ENCODE assay signal across 25 cellular contexts in genomic region chr5:68582284-68582683, GRCh38.
"Had no signal": no experiment of that assay in that cellular context is flagged by ENCODE, and none has a peak within 500 bp of the region (broad histone marks: within the 10 kb centered on the region; RNA-seq: fewer than 3 reads in every experiment).

No MANE protein-coding gene starts in this region.

- ATAC-seq: effector memory CD8-positive, alpha-beta T cell; esophagus mucosa; foreskin keratinocyte; gastrocnemius medialis; gastroesophageal sphincter; heart left ventricle; heart right ventricle had no signal

- H3K27me3 ChIP-seq: colonic mucosa, dorsolateral prefrontal cortex, esophagus muscularis mucosa, esophagus squamous epithelium, foreskin keratinocyte, gastrocnemius medialis, gastroesophageal sphincter, heart left ventricle, heart right ventricle had no signal

- FAIRE-seq: endothelial cell of umbilical vein had no signal

- H3K27ac ChIP-seq: colonic mucosa, coronary artery, dorsolateral prefrontal cortex, epithelial cell of prostate, esophagus muscularis mucosa, esophagus squamous epithelium, foreskin keratinocyte, gastrocnemius medialis, gastroesophageal sphincter, heart left ventricle, heart right ventricle had no signal

- H3K9me3 ChIP-seq: colonic mucosa had no signal

- H3K4me1 ChIP-seq: colonic mucosa, esophagus muscularis mucosa, esophagus squamous epithelium, foreskin keratinocyte, gastrocnemius medialis, gastroesophageal sphincter, heart left ventricle, heart right ventricle had no signal

- H3K36me3 ChIP-seq: colonic mucosa, esophagus muscularis mucosa, esophagus squamous epithelium, gastrocnemius medialis, gastroesophageal sphincter, heart left ventricle, heart right ventricle had no signal

- H3K4me3 ChIP-seq: colonic mucosa, coronary artery, dorsolateral prefrontal cortex, esophagus muscularis mucosa, esophagus squamous epithelium, gastrocnemius medialis, gastroesophageal sphincter, heart left ventricle, heart right ventricle had no signal

- DNase-seq: colonic mucosa; cortex of kidney; dermis blood vessel endothelial cell; dorsolateral prefrontal cortex; effector CD4-positive, alpha-beta T cell; effector CD8-positive, alpha-beta T cell; effector memory CD4-positive, alpha-beta T cell; effector memory CD8-positive, alpha-beta T cell; endodermal cell; erythroblast; esophagus squamous epithelium; foreskin fibroblast; foreskin keratinocyte; foreskin melanocyte; gastrocnemius medialis; glutamatergic neuron; head of caudate nucleus; heart left ventricle; heart right ventricle had no signal
